Comparison of ENCODE assay signal across 28 cellular contexts in the genomic region with DNA sequence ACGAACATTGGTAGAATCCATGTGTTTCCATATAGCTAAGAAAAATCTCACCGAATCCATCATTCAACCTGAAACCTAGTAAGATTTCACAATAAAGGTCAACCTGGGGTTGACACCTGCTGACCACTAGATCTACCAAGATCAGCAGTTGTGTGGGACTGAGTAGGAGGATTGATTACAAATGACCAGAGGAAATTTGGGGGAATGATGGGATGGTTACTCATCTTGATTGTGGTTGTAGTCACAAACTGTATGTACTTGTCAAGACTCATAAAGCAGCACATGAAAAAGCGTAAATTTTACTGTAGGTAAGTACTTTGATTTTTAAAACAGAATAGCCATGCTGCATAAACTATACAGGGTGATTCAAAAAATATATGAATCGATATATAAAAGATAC. TPM values are rescaled to one million over a fixed set of nuclear protein-coding genes. Genes with fewer than 3 reads are reported as not detected.
"Had no signal": no experiment of that assay in that cellular context is flagged by ENCODE, and none has a peak within 500 bp of the region (broad histone marks: within the 10 kb centered on the region; RNA-seq: fewer than 3 reads in every experiment).

No MANE protein-coding gene starts in this region.

- H3K4me3 ChIP-seq: ascending aorta, cardiac muscle cell, Peyer's patch, SJCRH30 had no signal

- H3K4me1 ChIP-seq: Peyer's patch, SJCRH30 had no signal

- H3K27me3 ChIP-seq: ascending aorta, cardiac muscle cell, Peyer's patch, SJCRH30 had no signal

- H3K9me3 ChIP-seq: ascending aorta, Peyer's patch, SJCRH30 had no signal

- H3K36me3 ChIP-seq: ascending aorta, cardiac muscle cell, Peyer's patch, SJCRH30 had no signal

- DNase-seq: activated CD4-positive, alpha-beta T cell treated with anti-CD3 and anti-CD28 coated beads for 48 hours; activated CD4-positive, alpha-beta T cell treated with anti-CD3 and anti-CD28 coated beads, Interleukin-2, amount 50 U/mL, for 4 hours; activated CD4-positive, CD25-positive, alpha-beta regulatory T cell treated with anti-CD3 and anti-CD28 coated beads, Interleukin-2, amount 50 U/mL, for 72 hours; activated CD8-positive, alpha-beta memory T cell treated with anti-CD3 and anti-CD28 coated beads, Interleukin-2, amount 50 U/mL, for 48 hours; activated CD8-positive, alpha-beta T cell treated with anti-CD3 and anti-CD28 coated beads, Interleukin-2, amount 10 ng/mL, durations not matched to agents 7 days and 5 days; activated effector memory CD4-positive, alpha-beta T cell treated with Interleukin-2 at 50 U/mL for 16 hours; activated naive CD4-positive, alpha-beta T cell treated with Interleukin-2 at 50 U/mL for 16 hours; activated naive CD8-positive, alpha-beta T cell treated with anti-CD3 and anti-CD28 coated beads, Interleukin-2, amount 50 U/mL, for 24 hours; activated T-cell treated with anti-CD3 and anti-CD28 coated beads, Interleukin-2, amount 50 U/mL, for 1 hour; amniotic stem cell; NCI-H1048; NCI-H1930; NCI-H2107; NCI-H2171 treated with DMSO at 0.1 percent for 48 hours; NCI-H345; NCI-H510A; NCI-H526 treated with DMSO at 0.1 percent for 48 hours; NK-92 treated with Interleukin-12 subunit alpha and Interleukin-12 subunit beta, amount 100 ng/mL, for 24 hours; OCI-M1; Peyer's patch; Right ventricle myocardium superior; SJCRH30; SW 1271 had no signal

RNA-seq across cellular contexts. Expression of a gene that starts 14.7 kb away (rescaled TPM):
- total RNA-seq: activated CD8-positive, alpha-beta T cell treated with anti-CD3 and anti-CD28 coated beads, Interleukin-2, amount 10 ng/mL, durations not matched to agents 7 days and 5 days; activated naive CD4-positive, alpha-beta T cell treated with anti-CD3 and anti-CD28 coated beads, Interleukin-2, amount 50 U/mL, for 72 hours; ascending aorta; cardiac muscle cell; Peyer's patch; Right ventricle myocardium superior; SJCRH30; T-helper 1 cell treated with Interleukin-12 subunit alpha and Interleukin-12 subunit beta and Interleukin-4 antibody, amounts not matched to agents 30 ng/mL and 1 ng/mL, for 36 hours; WTC11 had no signal
